6 cellular contexts compared by ENCODE assay signal in the genomic region with DNA sequence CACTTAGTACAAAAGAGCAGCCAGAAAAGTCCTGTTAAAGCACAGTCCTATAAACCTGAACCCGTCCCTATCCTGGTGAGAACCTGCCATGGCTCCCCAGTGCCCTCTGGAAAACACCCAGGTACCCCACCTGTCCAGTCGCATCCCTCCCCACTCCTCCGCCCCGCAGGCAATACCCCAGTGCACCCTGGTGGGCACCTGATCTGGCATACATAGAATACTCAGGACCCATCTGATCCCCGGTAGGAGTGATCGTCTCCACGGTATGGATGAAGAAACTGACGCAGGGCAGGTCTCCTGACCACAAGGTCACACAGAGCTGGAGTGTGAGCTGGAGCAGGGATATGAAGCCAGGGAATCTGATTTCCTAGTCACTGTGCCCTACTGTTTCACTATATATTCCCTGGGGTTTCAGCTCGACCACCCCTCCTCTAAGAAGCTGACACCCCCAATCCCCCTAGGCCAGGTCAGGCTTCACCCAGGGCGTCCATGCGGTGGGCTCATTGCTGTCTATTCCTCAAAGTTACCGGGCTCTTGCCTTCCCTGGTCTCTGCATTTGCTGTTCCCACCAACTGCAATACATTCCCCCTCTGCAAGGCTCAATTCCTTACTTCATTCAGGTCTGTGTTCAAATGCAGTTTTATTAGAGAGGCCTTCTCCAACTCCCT. TPM values are rescaled to one million over a fixed set of nuclear protein-coding genes. Genes with fewer than 3 reads are reported as not detected.
DNase-seq lines count a peak whose midpoint lies in the region; ATAC-seq, FAIRE-seq and TF ChIP-seq lines count a peak whose summit lies in the region.

No MANE protein-coding gene starts in this region.

- H3K27me3 Mint-ChIP-seq in CD4-positive, CD25-positive, alpha-beta regulatory T cell, result no peaks in the 10 kb centered on the region
- H3K27me3 Mint-ChIP-seq in activated CD8-positive, alpha-beta T cell treated with anti-CD3 and anti-CD28 coated beads, Interleukin-2, amount 10 ng/mL, durations not matched to agents 7 days and 5 days (ENCODE audit: low read depth), result no peaks in the 10 kb centered on the region

- H3K9me3 ChIP-seq in CD4-positive, CD25-positive, alpha-beta regulatory T cell (ENCODE audit: control insufficient read depth in 2 of 2, low read length in 2 of 2), result no peaks in the 10 kb centered on the region
- H3K9me3 ChIP-seq in lower lobe of right lung, result no peaks in the 10 kb centered on the region

- peak overlapping the region; percentile 92 to 98 (median 94) for H3K27ac Mint-ChIP-seq in CD4-positive, CD25-positive, alpha-beta regulatory T cell
- peak overlapping the region; percentile 89 for H3K27ac Mint-ChIP-seq in activated CD8-positive, alpha-beta T cell treated with anti-CD3 and anti-CD28 coated beads, Interleukin-2, amount 10 ng/mL, durations not matched to agents 7 days and 5 days

- no peak for ATAC-seq in CD4-positive, CD25-positive, alpha-beta regulatory T cell (ENCODE audit: low read depth in 2 of 2)
- ATAC-seq in activated CD8-positive, alpha-beta T cell treated with anti-CD3 and anti-CD28 coated beads, Interleukin-2, amount 10 ng/mL, durations not matched to agents 7 days and 5 days, result no peak
- ATAC-seq in lower lobe of right lung (no peak), GM21723 (IDR thresholded peaks at IDR 0.05; ENCODE audit: unreplicated experiment) (no peak), HG02885 (IDR thresholded peaks at IDR 0.05; ENCODE audit: poor library complexity, unreplicated experiment) (no peak)

- no peaks in the 10 kb centered on the region for H3K9me3 Mint-ChIP-seq in CD4-positive, CD25-positive, alpha-beta regulatory T cell
- H3K9me3 Mint-ChIP-seq in activated CD8-positive, alpha-beta T cell treated with anti-CD3 and anti-CD28 coated beads, Interleukin-2, amount 10 ng/mL, durations not matched to agents 7 days and 5 days (ENCODE audit: insufficient read depth), result no peaks in the 10 kb centered on the region

- DNase-seq in CD4-positive, CD25-positive, alpha-beta regulatory T cell, result no peak
- DNase-seq in activated CD8-positive, alpha-beta T cell treated with anti-CD3 and anti-CD28 coated beads, Interleukin-2, amount 10 ng/mL, durations not matched to agents 7 days and 5 days, result no peak
- DNase-seq in lower lobe of right lung, result no peak
- no peak for DNase-seq in HTR-8/SVneo (ENCODE audit: insufficient read length, low spot score)

- intact Hi-C loops in lower lobe of right lung (cut with DNase I), result no loop called here

- no peak for FAIRE-seq in HTR-8/SVneo (lab: Jason Lieb, UNC)

- peaks cover 21% of the 10 kb centered on the region for H3K4me1 ChIP-seq in CD4-positive, CD25-positive, alpha-beta regulatory T cell (ENCODE audit: control insufficient read depth, insufficient read depth, low read length, poor library complexity, severe bottlenecking)
- peaks cover 27% of the 10 kb centered on the region for H3K4me1 ChIP-seq in lower lobe of right lung

- H3K27me3 ChIP-seq in CD4-positive, CD25-positive, alpha-beta regulatory T cell (ENCODE audit: control insufficient read depth, insufficient read depth, low read length), result no peaks in the 10 kb centered on the region
- H3K27me3 ChIP-seq in lower lobe of right lung (ENCODE audit: low read depth), result no peaks in the 10 kb centered on the region

- peak overlapping the region; percentile 91 to 99 (median 94) for H3K4me3 Mint-ChIP-seq in CD4-positive, CD25-positive, alpha-beta regulatory T cell
- peak overlapping the region; percentile 93 for H3K4me3 Mint-ChIP-seq in activated CD8-positive, alpha-beta T cell treated with anti-CD3 and anti-CD28 coated beads, Interleukin-2, amount 10 ng/mL, durations not matched to agents 7 days and 5 days

- peaks cover 8% of the 10 kb centered on the region for H3K36me3 Mint-ChIP-seq in CD4-positive, CD25-positive, alpha-beta regulatory T cell
- H3K36me3 Mint-ChIP-seq in activated CD8-positive, alpha-beta T cell treated with anti-CD3 and anti-CD28 coated beads, Interleukin-2, amount 10 ng/mL, durations not matched to agents 7 days and 5 days (ENCODE audit: low read depth), result peaks cover 36% of the 10 kb centered on the region

- peak overlapping the region; percentile 94 for H3K27ac ChIP-seq in CD4-positive, CD25-positive, alpha-beta regulatory T cell (ENCODE audit: insufficient read depth, low read length, poor library complexity, severe bottlenecking)
- H3K27ac ChIP-seq in lower lobe of right lung, result peak overlapping the region; percentile 91

- CTCF ChIA-PET in activated CD8-positive, alpha-beta T cell treated with anti-CD3 and anti-CD28 coated beads, Interleukin-2, amount 10 ng/mL, durations not matched to agents 7 days and 5 days (lab: Charles Lee), result interaction anchor here (0.5 to 6.1 kb wide), 9 partner anchors 12 to 1450 kb away, joined by 3 to 101 read pairs (median 5); a partner anchor contains a TSS

- no peak for TF ChIP-seq CTCF in lower lobe of right lung (IDR thresholded peaks at IDR 0.05)

- H3K4me1 Mint-ChIP-seq in CD4-positive, CD25-positive, alpha-beta regulatory T cell, result peaks cover 14 to 61% (median 33%) of the 10 kb centered on the region in 4 donors
- H3K4me1 Mint-ChIP-seq in activated CD8-positive, alpha-beta T cell treated with anti-CD3 and anti-CD28 coated beads, Interleukin-2, amount 10 ng/mL, durations not matched to agents 7 days and 5 days (ENCODE audit: low read depth), result peaks cover 38% of the 10 kb centered on the region

- POLR2A ChIA-PET in activated CD8-positive, alpha-beta T cell treated with anti-CD3 and anti-CD28 coated beads, Interleukin-2, amount 10 ng/mL, durations not matched to agents 7 days and 5 days (lab: Charles Lee), result interaction anchor here (1.0 to 3.4 kb wide), 6 partner anchors 8 to 145 kb away, joined by 3 to 22 read pairs (median 8); a partner anchor contains a TSS

- peaks cover 13% of the 10 kb centered on the region for H3K36me3 ChIP-seq in CD4-positive, CD25-positive, alpha-beta regulatory T cell (ENCODE audit: control insufficient read depth, insufficient read depth, low read length)
- peaks cover 10% of the 10 kb centered on the region for H3K36me3 ChIP-seq in lower lobe of right lung

- peak overlapping the region; percentile 78 for H3K4me3 ChIP-seq in CD4-positive, CD25-positive, alpha-beta regulatory T cell (ENCODE audit: low read depth, low read length)
- H3K4me3 ChIP-seq in lower lobe of right lung, result peak overlapping the region; percentile 64

RNA-seq across cellular contexts. Expression of a gene that starts 12.6 kb away (rescaled TPM):
- 26.5 TPM for total RNA-seq in CD4-positive, CD25-positive, alpha-beta regulatory T cell
- 10 to 100 TPM in 3 of 4 donors, 1 to 10 TPM in 1; 8.0 to 12.0 (median 10.5) TPM for polyA plus RNA-seq in CD4-positive, CD25-positive, alpha-beta regulatory T cell
- total RNA-seq in activated CD8-positive, alpha-beta T cell treated with anti-CD3 and anti-CD28 coated beads, Interleukin-2, amount 10 ng/mL, durations not matched to agents 7 days and 5 days, result 10 to 100 TPM; 32.6 to 33.9 TPM
- total RNA-seq in lower lobe of right lung, result 19.3 TPM

RNA-seq across cellular contexts. Expression of a gene that starts 15.1 kb away (rescaled TPM):
- total RNA-seq in CD4-positive, CD25-positive, alpha-beta regulatory T cell, result not detected
- not detected for polyA plus RNA-seq in CD4-positive, CD25-positive, alpha-beta regulatory T cell
- total RNA-seq in activated CD8-positive, alpha-beta T cell treated with anti-CD3 and anti-CD28 coated beads, Interleukin-2, amount 10 ng/mL, durations not matched to agents 7 days and 5 days, result not detected
- total RNA-seq in lower lobe of right lung, result not detected

RNA-seq across cellular contexts. Expression of a gene that starts 25.7 kb away (rescaled TPM):
- total RNA-seq in CD4-positive, CD25-positive, alpha-beta regulatory T cell, result 10.0 TPM
- polyA plus RNA-seq in CD4-positive, CD25-positive, alpha-beta regulatory T cell, result 1 to 10 TPM in 1 of 4 donors, under 1 TPM in 3; 0.37 to 1.1 (median 0.52) TPM
- total RNA-seq in activated CD8-positive, alpha-beta T cell treated with anti-CD3 and anti-CD28 coated beads, Interleukin-2, amount 10 ng/mL, durations not matched to agents 7 days and 5 days, result 1 to 10 TPM; 6.7 to 8.0 TPM
- total RNA-seq in lower lobe of right lung, result 5.0 TPM

RNA-seq across cellular contexts. Expression of a gene that starts 26.4 kb away (rescaled TPM):
- total RNA-seq in CD4-positive, CD25-positive, alpha-beta regulatory T cell, result 271 TPM
- polyA plus RNA-seq in CD4-positive, CD25-positive, alpha-beta regulatory T cell, result 1,000 to 10,000 TPM; 1,054 to 1,255 (median 1,105) TPM
- total RNA-seq in activated CD8-positive, alpha-beta T cell treated with anti-CD3 and anti-CD28 coated beads, Interleukin-2, amount 10 ng/mL, durations not matched to agents 7 days and 5 days, result 100 to 1,000 TPM; 634 to 652 TPM
- 229 TPM for total RNA-seq in lower lobe of right lung

RNA-seq across cellular contexts. Expression of a gene that starts 50.1 kb away (rescaled TPM):
- 9.3 TPM for total RNA-seq in CD4-positive, CD25-positive, alpha-beta regulatory T cell
- under 1 TPM in 3 of 4 donors, not detected in 1; 0.15 to 0.19 (median 0.17) TPM for polyA plus RNA-seq in CD4-positive, CD25-positive, alpha-beta regulatory T cell
- 1 to 10 TPM; 7.0 to 9.2 TPM for total RNA-seq in activated CD8-positive, alpha-beta T cell treated with anti-CD3 and anti-CD28 coated beads, Interleukin-2, amount 10 ng/mL, durations not matched to agents 7 days and 5 days
- 7.5 TPM for total RNA-seq in lower lobe of right lung
